9 cellular contexts compared by ENCODE assay signal in the genomic region with DNA sequence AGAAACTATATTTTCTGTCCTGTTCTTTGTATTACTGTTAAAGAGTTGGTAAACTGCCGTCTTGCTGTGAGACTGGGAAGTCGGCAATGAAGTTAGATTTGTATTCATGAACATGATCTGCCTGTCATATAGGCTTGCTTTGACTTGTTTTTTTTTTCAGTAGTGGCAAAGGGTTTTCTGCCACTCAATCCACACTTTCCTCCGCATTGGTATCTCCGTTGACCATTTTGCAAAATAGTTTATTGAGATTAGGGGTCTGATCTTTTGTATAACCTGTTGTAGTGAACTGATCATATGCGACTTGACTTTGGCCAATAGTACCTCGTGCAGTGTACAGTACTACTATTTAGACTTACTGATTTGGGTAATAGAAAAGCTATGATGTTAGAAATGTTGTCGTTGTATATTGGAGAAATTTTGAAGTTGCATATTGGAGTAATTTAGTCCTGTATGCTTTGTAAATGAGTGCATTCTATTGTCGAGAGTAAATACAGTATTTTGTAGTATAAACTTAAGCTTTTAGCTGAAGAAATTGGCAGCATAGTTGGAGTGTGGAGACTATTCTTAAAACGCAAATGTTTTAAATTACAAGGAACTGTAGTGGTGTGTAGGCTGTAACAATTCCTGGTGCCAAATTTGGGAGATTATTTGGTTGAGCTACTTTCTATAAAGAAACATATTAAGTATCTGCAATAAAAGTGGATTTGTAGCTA. TPM values are rescaled to one million over a fixed set of nuclear protein-coding genes. Genes with fewer than 3 reads are reported as not detected.
DNase-seq lines count a peak whose midpoint lies in the region; ATAC-seq and TF ChIP-seq lines count a peak whose summit lies in the region.
"Had no signal": no experiment of that assay in that cellular context is flagged by ENCODE, and none has a peak within 500 bp of the region (broad histone marks: within the 10 kb centered on the region; RNA-seq: fewer than 3 reads in every experiment).

No MANE protein-coding gene starts in this region.

- 100% methylated on average over 1 of the region's 9 CpGs; no CpG with 5 or more reads in 1 of the 2 donors for WGBS in neuronal stem cell (ENCODE audit: extremely low coverage in 2 of 2, insufficient read length in 2 of 2, insufficient replicate concordance in 1 of 2), 2 donors

- H2AFZ ChIP-seq in neuronal stem cell (ENCODE audit: low read length) = no peak overlapping the region

- no peaks in the 10 kb centered on the region for H3K9me3 Mint-ChIP-seq in Caco-2 (ENCODE audit: unreplicated experiment)
- H3K9me3 Mint-ChIP-seq: activated B cell treated with CpG ODN at 0.5 μM for 24 hours had no signal

- TF ChIP-seq CTCF in Caco-2 (IDR thresholded peaks at IDR 0.05; ENCODE audit: insufficient read depth in 1 of 2, low read depth in 1 of 2, low read length in 1 of 2, severe bottlenecking in 1 of 2, unreplicated experiment in 1 of 2) = no peak
- TF ChIP-seq CTCF in GM13977 (IDR thresholded peaks at IDR 0.05; ENCODE audit: extremely low read depth, insufficient read depth, missing control alignments) = no peak

- H3K27ac ChIP-seq in neuronal stem cell (replicated peaks; ENCODE audit: low read length) = no peak overlapping the region

- CTCF ChIA-PET in Caco-2 (lab: Charles Lee) = no interaction called here

- H3K4me3 ChIP-seq in Caco-2 (ENCODE audit: low read depth, low read length) = peak overlapping the region; percentile 85
- peak overlapping the region; percentile 94 for H3K4me3 ChIP-seq in endocrine pancreas (ENCODE audit: control insufficient read depth, insufficient read depth, low read length)
- H3K4me3 ChIP-seq in neuronal stem cell (ENCODE audit: low read length in 2 of 2) = peak overlapping the region in 1 of 2 donors; percentile 64

- no peak overlapping the region for H2BK12ac ChIP-seq in neuronal stem cell (ENCODE audit: low read length)

- H3K9me3 ChIP-seq in Caco-2 = no peaks in the 10 kb centered on the region
- no peaks in the 10 kb centered on the region for H3K9me3 ChIP-seq in endocrine pancreas (ENCODE audit: control insufficient read depth, low read length)
- no peaks in the 10 kb centered on the region for H3K9me3 ChIP-seq in neuronal stem cell (replicated peaks in 1 of 2; ENCODE audit: control insufficient read depth in 2 of 2, insufficient read depth in 1 of 2, low read depth in 1 of 2, low read length in 2 of 2)

- no peak overlapping the region for H2BK15ac ChIP-seq in neuronal stem cell (ENCODE audit: low read length)

- peaks cover 4% of the 10 kb centered on the region for H3K79me1 ChIP-seq in neuronal stem cell (ENCODE audit: low read depth, low read length)

- H4K8ac ChIP-seq in neuronal stem cell (ENCODE audit: low read depth, low read length) = no peak overlapping the region

- intact Hi-C loops in Caco-2 (cut with micrococcal nuclease; ENCODE audit: unreplicated experiment) = no loop called here

- no peak overlapping the region for H3K4me3 Mint-ChIP-seq in Caco-2 (ENCODE audit: unreplicated experiment)

- no peak overlapping the region for H3K23ac ChIP-seq in neuronal stem cell (ENCODE audit: low read depth, low read length, poor library complexity)

- no peaks in the 10 kb centered on the region for H3K27me3 ChIP-seq in Caco-2 (replicated peaks; ENCODE audit: control insufficient read depth, insufficient read depth, low read length)
- no peaks in the 10 kb centered on the region for H3K27me3 ChIP-seq in endocrine pancreas (ENCODE audit: control insufficient read depth, insufficient read depth, low read length)
- no peaks in the 10 kb centered on the region for H3K27me3 ChIP-seq in neuronal stem cell (ENCODE audit: control insufficient read depth in 3 of 3, insufficient read depth in 3 of 3, low read depth in 1 of 3, low read length in 3 of 3)

- no peaks in the 10 kb centered on the region for H3K27me3 Mint-ChIP-seq in Caco-2 (ENCODE audit: insufficient read depth, unreplicated experiment)
- H3K27me3 Mint-ChIP-seq: activated B cell treated with CpG ODN at 0.5 μM for 24 hours had no signal

- H2AK5ac ChIP-seq in neuronal stem cell (ENCODE audit: low read depth, low read length) = no peak overlapping the region

- H3K9ac ChIP-seq in endocrine pancreas (ENCODE audit: control insufficient read depth, insufficient read depth, low read length) (peak overlapping the region; percentile 16), neuronal stem cell (ENCODE audit: low read depth, low read length, poor library complexity) (no peak overlapping the region)

- ATAC-seq in GM19395 (IDR thresholded peaks at IDR 0.05; ENCODE audit: unreplicated experiment) = no peak

- POLR2A ChIA-PET in Caco-2 (lab: Charles Lee) = no interaction called here

- peaks cover 8% of the 10 kb centered on the region for H3K4me1 Mint-ChIP-seq in Caco-2 (ENCODE audit: low read depth, unreplicated experiment)

- H2BK5ac ChIP-seq in neuronal stem cell (ENCODE audit: low read length) = no peak overlapping the region

- H3K4me2 ChIP-seq in neuronal stem cell (ENCODE audit: insufficient read depth, low read length, poor library complexity, severe bottlenecking) = peak overlapping the region; percentile 52

- H3K18ac ChIP-seq in neuronal stem cell (ENCODE audit: low read length) = no peak overlapping the region

- H3K36me3 ChIP-seq in Caco-2 (ENCODE audit: control insufficient read depth, insufficient read depth, low read length) = no peaks in the 10 kb centered on the region
- no peaks in the 10 kb centered on the region for H3K36me3 ChIP-seq in endocrine pancreas (ENCODE audit: control insufficient read depth, insufficient read depth, low read length)
- no peaks in the 10 kb centered on the region for H3K36me3 ChIP-seq in neuronal stem cell (replicated peaks in 1 of 2; ENCODE audit: control insufficient read depth in 2 of 2, insufficient read depth in 2 of 2, low read length in 2 of 2)

- H3K4ac ChIP-seq in neuronal stem cell (ENCODE audit: low read length) = no peak overlapping the region

- no peak overlapping the region for H3K14ac ChIP-seq in neuronal stem cell (ENCODE audit: low read length)

- in situ Hi-C loops in GM13977 (cut with MboI; ENCODE audit: low pct_unique_long_range_greater_than_20kb, low sequenced_read_pairs, unreplicated experiment) = no loop called here

- no peak overlapping the region for H3K27ac Mint-ChIP-seq in Caco-2 (ENCODE audit: unreplicated experiment)
- H3K27ac Mint-ChIP-seq: activated B cell treated with CpG ODN at 0.5 μM for 24 hours had no signal

- no peak for DNase-seq in Caco-2
- DNase-seq in NAMALWA (ENCODE audit: low spot score) = peak; percentile 57
- DNase-seq in neuronal stem cell (ENCODE audit: low spot score) = no peak
- DNase-seq in dedifferentiated amniotic fluid mesenchymal stem cell (ENCODE audit: extremely low spot score) = no peak
- DNase-seq in NCI-H146 treated with DMSO at 0.1 percent for 48 hours (lab: John Stamatoyannopoulos, UW; ENCODE audit: unreplicated experiment) = no peak
- DNase-seq in GM13977 (ENCODE audit: low spot score) = no peak
- DNase-seq: activated B cell treated with CpG ODN at 0.5 μM for 24 hours had no signal

- peaks cover 7% of the 10 kb centered on the region; the same call in 1 of the 2 replicates for H3K4me1 ChIP-seq in Caco-2
- peaks cover 5% of the 10 kb centered on the region for H3K4me1 ChIP-seq in endocrine pancreas (ENCODE audit: control insufficient read depth, insufficient read depth, low read length)
- H3K4me1 ChIP-seq in neuronal stem cell (ENCODE audit: control insufficient read depth in 2 of 2, insufficient read depth in 1 of 2, low read depth in 1 of 2, low read length in 2 of 2) = peaks cover 2 to 9% of the 10 kb centered on the region in 2 donors

- H2BK120ac ChIP-seq in neuronal stem cell (ENCODE audit: low read depth, low read length) = no peak overlapping the region

- H3K36me3 Mint-ChIP-seq in Caco-2 (ENCODE audit: insufficient read depth, unreplicated experiment) = peaks cover 6% of the 10 kb centered on the region

- BruUV-seq in Caco-2 (replicated peaks; lab: Mats Ljungman, UMichigan) = no TSS peak

- no peak overlapping the region for H4K91ac ChIP-seq in neuronal stem cell (ENCODE audit: low read depth, low read length, poor library complexity)

RNA-seq across cellular contexts. Expression of a gene that starts 1.8 kb away (rescaled TPM):
- total RNA-seq in Caco-2 (2022) = 40.1 and 46.9 TPM in 2 replicates
- 13.3 TPM for polyA plus RNA-seq in neuronal stem cell (2013, experiment 1 of 2)
- 14.0 TPM for polyA plus RNA-seq in neuronal stem cell (2013, experiment 2 of 2)
